ENCODE assay signal across 25 cellular contexts in the genomic region with DNA sequence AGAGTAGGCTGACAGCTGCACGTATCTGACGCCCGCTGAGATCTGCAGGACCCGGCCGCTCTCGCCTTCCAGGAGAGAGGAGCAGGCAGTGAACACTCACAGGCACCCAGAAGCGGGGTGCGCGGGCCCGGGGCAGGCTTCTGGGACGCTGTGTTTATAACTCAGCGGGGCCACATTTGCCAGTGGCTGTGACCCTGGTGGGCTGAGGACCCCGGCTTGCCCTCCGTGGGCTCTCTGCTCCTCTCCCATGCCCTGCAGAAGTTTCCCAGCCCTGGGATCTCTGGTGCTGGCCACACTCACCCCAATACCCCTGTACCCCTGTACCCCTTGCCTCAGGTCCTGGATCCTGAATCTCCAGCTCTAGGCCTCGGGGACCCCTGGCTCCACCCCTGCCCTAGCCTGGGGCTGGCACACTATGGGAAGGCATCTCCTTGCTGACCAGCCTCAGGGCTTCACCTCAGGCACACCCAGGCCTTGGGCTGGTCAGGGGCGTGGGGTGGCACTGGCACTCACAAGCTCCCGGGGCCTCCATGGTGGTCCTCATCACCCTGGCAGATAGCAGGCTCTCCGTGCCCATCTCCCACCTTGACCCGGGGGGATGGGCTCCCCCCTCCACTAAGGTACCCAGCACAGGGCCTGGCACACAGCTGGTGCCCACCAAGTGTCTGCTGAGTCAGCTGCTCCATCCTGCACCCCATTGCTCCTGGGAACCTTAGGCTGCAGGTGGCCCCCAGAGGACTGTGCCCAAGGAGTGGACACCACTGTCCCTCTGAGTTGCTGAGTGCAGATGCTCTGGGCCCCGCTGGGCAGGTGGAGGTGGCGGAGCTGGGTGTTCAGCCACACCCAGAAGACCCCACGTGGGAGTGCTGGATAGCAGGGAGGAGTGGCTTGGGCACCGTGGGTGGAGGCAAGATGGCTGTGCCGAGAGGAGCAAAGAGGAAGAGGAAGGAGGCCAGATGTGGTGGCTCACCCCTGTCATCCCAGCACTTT. TPM values are rescaled to one million over a fixed set of nuclear protein-coding genes. Genes with fewer than 3 reads are reported as not detected.
A peak's percentile ranks its signal among the peaks of the same experiment; 100 is the strongest.
DNase-seq lines count a peak whose midpoint lies in the region; ATAC-seq, FAIRE-seq and TF ChIP-seq lines count a peak whose summit lies in the region.
"Had no signal": no experiment of that assay in that cellular context is flagged by ENCODE, and none has a peak within 500 bp of the region (broad histone marks: within the 10 kb centered on the region; RNA-seq: fewer than 3 reads in every experiment).

No MANE protein-coding gene starts in this region.

- CTCF ChIA-PET in activated CD8-positive, alpha-beta memory T cell treated with anti-CD3 and anti-CD28 coated beads, Interleukin-2, amount 10 ng/mL, durations not matched to agents 7 days and 5 days (lab: Charles Lee): interaction anchor here (1.0 kb wide), 1 partner anchor 184 kb away, joined by 3 read pairs; no protein-coding TSS in a partner anchor

- no peaks in the 10 kb centered on the region for H3K27me3 Mint-ChIP-seq in activated CD8-positive, alpha-beta memory T cell treated with anti-CD3 and anti-CD28 coated beads, Interleukin-2, amount 10 ng/mL, durations not matched to agents 7 days and 5 days
- no peaks in the 10 kb centered on the region for H3K27me3 Mint-ChIP-seq in chondrocyte (ENCODE audit: low read depth)
- H3K27me3 Mint-ChIP-seq in T-helper 2 cell treated with Interferon-gamma antibody and Interleukin-4, amounts not matched to agents 5 μg/mL and 100 μg/mL, for 36 hours (ENCODE audit: low read depth): no peaks in the 10 kb centered on the region
- H3K27me3 Mint-ChIP-seq: CD8-positive, alpha-beta memory T cell had no signal

- 85 to 94% methylated on average over 24 of the region's 24 CpGs for WGBS in sigmoid colon, 2 donors

- no peaks in the 10 kb centered on the region for H3K36me3 ChIP-seq in kidney (ENCODE audit: control insufficient read depth in 1 of 2, insufficient read depth in 2 of 2, low read length in 2 of 2)
- H3K36me3 ChIP-seq in sigmoid colon: no peaks in the 10 kb centered on the region
- H3K36me3 ChIP-seq: BLaER1 had no signal

- TF ChIP-seq CTCF in chondrocyte (IDR thresholded peaks at IDR 0.05) (no peak), kidney (IDR thresholded peaks at IDR 0.05; ENCODE audit: borderline replicate concordance, extremely low read depth, insufficient read depth) (no peak), sigmoid colon (IDR thresholded peaks at IDR 0.05) (no peak)

- no peak overlapping the region for H3K4me3 ChIP-seq in kidney (ENCODE audit: low read length in 2 of 2)
- H3K4me3 ChIP-seq in sigmoid colon: no peak overlapping the region
- H3K4me3 ChIP-seq: BLaER1, GM12878, GM23338 had no signal

- DNase-seq in activated CD8-positive, alpha-beta memory T cell treated with anti-CD3 and anti-CD28 coated beads, Interleukin-2, amount 50 U/mL, for 4 hours: peak; percentile 10
- no peak for DNase-seq in activated CD8-positive, alpha-beta memory T cell treated with anti-CD3 and anti-CD28 coated beads, Interleukin-2, amount 10 ng/mL, durations not matched to agents 7 days and 5 days
- DNase-seq in chondrocyte (ENCODE audit: low spot score): peak; percentile 86
- peak; percentile 64 for DNase-seq in kidney
- DNase-seq in sigmoid colon: peak; percentile 53
- no peak for DNase-seq in anterior cingulate cortex (lab: John Stamatoyannopoulos, UW)
- no peak for DNase-seq in T-helper 2 cell treated with Interferon-gamma antibody and Interleukin-4, amounts not matched to agents 5 μg/mL and 100 μg/mL, for 36 hours (ENCODE audit: low spot score)
- no peak for DNase-seq in DMS114 treated with DMSO at 0.1 percent for 48 hours (lab: John Stamatoyannopoulos, UW; ENCODE audit: unreplicated experiment)
- DNase-seq: 8988T, DND-41, KBM-7, MV-4-11, NCI-H1417, NCI-H2029, NCI-H2171, NCI-H446, NCI-H69, RPMI8226 had no signal

- H3K4me1 ChIP-seq in kidney (ENCODE audit: control insufficient read depth in 1 of 2, insufficient read depth in 1 of 2, low read depth in 1 of 2, low read length in 2 of 2): no peaks in the 10 kb centered on the region
- peaks cover 0 to 30% (median 27%) of the 10 kb centered on the region in 4 donors for H3K4me1 ChIP-seq in sigmoid colon

- H3K27me3 ChIP-seq in sigmoid colon: no peaks in the 10 kb centered on the region
- H3K27me3 ChIP-seq: BLaER1 had no signal

- no peak for FAIRE-seq in kidney (lab: Jason Lieb, UNC)
- FAIRE-seq: D721Med, G401.6, GM12878 had no signal

- H3K27ac ChIP-seq in kidney (ENCODE audit: low read depth in 2 of 2, low read length in 2 of 2): no peak overlapping the region
- peak overlapping the region in 1 of 4 donors; percentile 84 for H3K27ac ChIP-seq in sigmoid colon
- H3K27ac ChIP-seq: BLaER1 had no signal

- no peak for TF ChIP-seq POLR2A in sigmoid colon (IDR thresholded peaks at IDR 0.05)

- H3K9me3 ChIP-seq in kidney (ENCODE audit: control insufficient read depth in 1 of 2, low read length in 2 of 2): peaks cover 0 to 1% of the 10 kb centered on the region in 2 donors
- H3K9me3 ChIP-seq in sigmoid colon: no peaks in the 10 kb centered on the region

- H3K4me3 Mint-ChIP-seq in activated CD8-positive, alpha-beta memory T cell treated with anti-CD3 and anti-CD28 coated beads, Interleukin-2, amount 10 ng/mL, durations not matched to agents 7 days and 5 days: no peak overlapping the region
- no peak overlapping the region for H3K4me3 Mint-ChIP-seq in chondrocyte (ENCODE audit: unreplicated experiment)
- no peak overlapping the region for H3K4me3 Mint-ChIP-seq in T-helper 2 cell treated with Interferon-gamma antibody and Interleukin-4, amounts not matched to agents 5 μg/mL and 100 μg/mL, for 36 hours
- H3K4me3 Mint-ChIP-seq: CD8-positive, alpha-beta memory T cell; GM23338 had no signal

- no peak for TF ChIP-seq EP300 in sigmoid colon (IDR thresholded peaks at IDR 0.05)

- H3K27ac Mint-ChIP-seq in activated CD8-positive, alpha-beta memory T cell treated with anti-CD3 and anti-CD28 coated beads, Interleukin-2, amount 10 ng/mL, durations not matched to agents 7 days and 5 days: no peak overlapping the region
- no peak overlapping the region for H3K27ac Mint-ChIP-seq in chondrocyte (ENCODE audit: unreplicated experiment)
- H3K27ac Mint-ChIP-seq in T-helper 2 cell treated with Interferon-gamma antibody and Interleukin-4, amounts not matched to agents 5 μg/mL and 100 μg/mL, for 36 hours: no peak overlapping the region
- H3K27ac Mint-ChIP-seq: GM23338 had no signal

- ATAC-seq in activated CD8-positive, alpha-beta memory T cell treated with anti-CD3 and anti-CD28 coated beads, Interleukin-2, amount 10 ng/mL, durations not matched to agents 7 days and 5 days: no peak
- ATAC-seq: GM12878, GM23338, HCT116 had no signal

- no peak overlapping the region for H3K9ac ChIP-seq in kidney (ENCODE audit: low read length in 2 of 2)
- H3K9ac ChIP-seq: BLaER1 had no signal

- H3K36me3 Mint-ChIP-seq in activated CD8-positive, alpha-beta memory T cell treated with anti-CD3 and anti-CD28 coated beads, Interleukin-2, amount 10 ng/mL, durations not matched to agents 7 days and 5 days: no peaks in the 10 kb centered on the region
- peaks cover 6% of the 10 kb centered on the region for H3K36me3 Mint-ChIP-seq in chondrocyte (ENCODE audit: low read depth)
- no peaks in the 10 kb centered on the region for H3K36me3 Mint-ChIP-seq in T-helper 2 cell treated with Interferon-gamma antibody and Interleukin-4, amounts not matched to agents 5 μg/mL and 100 μg/mL, for 36 hours (ENCODE audit: low read depth)

- intact Hi-C loops in kidney (cut with DNase I): no loop called here
- intact Hi-C loops in sigmoid colon (cut with DNase I): no loop called here

- H3K9me3 Mint-ChIP-seq in activated CD8-positive, alpha-beta memory T cell treated with anti-CD3 and anti-CD28 coated beads, Interleukin-2, amount 10 ng/mL, durations not matched to agents 7 days and 5 days (ENCODE audit: low read depth): no peaks in the 10 kb centered on the region
- H3K9me3 Mint-ChIP-seq in chondrocyte (ENCODE audit: low read depth): peaks cover 15% of the 10 kb centered on the region
- peaks cover 3% of the 10 kb centered on the region for H3K9me3 Mint-ChIP-seq in T-helper 2 cell treated with Interferon-gamma antibody and Interleukin-4, amounts not matched to agents 5 μg/mL and 100 μg/mL, for 36 hours

- no peaks in the 10 kb centered on the region for H3K4me1 Mint-ChIP-seq in activated CD8-positive, alpha-beta memory T cell treated with anti-CD3 and anti-CD28 coated beads, Interleukin-2, amount 10 ng/mL, durations not matched to agents 7 days and 5 days
- peaks cover 19% of the 10 kb centered on the region for H3K4me1 Mint-ChIP-seq in chondrocyte (ENCODE audit: low read depth)
- H3K4me1 Mint-ChIP-seq in T-helper 2 cell treated with Interferon-gamma antibody and Interleukin-4, amounts not matched to agents 5 μg/mL and 100 μg/mL, for 36 hours (ENCODE audit: low read depth): no peaks in the 10 kb centered on the region
- H3K4me1 Mint-ChIP-seq: CD8-positive, alpha-beta memory T cell; GM23338 had no signal

RNA-seq across cellular contexts. Expression of gene MORN1, which starts 32.4 kb away (rescaled TPM):
- total RNA-seq in activated CD8-positive, alpha-beta memory T cell treated with anti-CD3 and anti-CD28 coated beads, Interleukin-2, amount 10 ng/mL, durations not matched to agents 7 days and 5 days: 1 to 10 TPM; 8.0 to 8.5 TPM
- total RNA-seq in chondrocyte (6.7 to 10.0 TPM (median 8.1 TPM) in 3 replicates), kidney (24.7 TPM), sigmoid colon (1 to 10 TPM; 6.2 to 9.1 (median 6.7) TPM)
- polyA plus RNA-seq in kidney (ENCODE audit: insufficient read depth, low read depth, low replicate concordance) (9.0 TPM), sigmoid colon (1 to 10 TPM; 2.4 to 9.1 (median 2.5) TPM)

RNA-seq across cellular contexts. Expression of gene RER1, which starts 32.7 kb away (rescaled TPM):
- 100 to 1,000 TPM; 146 to 174 TPM for total RNA-seq in activated CD8-positive, alpha-beta memory T cell treated with anti-CD3 and anti-CD28 coated beads, Interleukin-2, amount 10 ng/mL, durations not matched to agents 7 days and 5 days
- total RNA-seq in chondrocyte (158 to 177 TPM (median 175 TPM) in 3 replicates), kidney (162 TPM), sigmoid colon (10 to 100 TPM; 49.0 to 56.2 (median 50.7) TPM)
- polyA plus RNA-seq in kidney (ENCODE audit: insufficient read depth, low read depth, low replicate concordance) (158 TPM), sigmoid colon (100 to 1,000 TPM in 1 of 3 donors, 10 to 100 TPM in 2; 40.8 to 113 (median 52.2) TPM)

RNA-seq across cellular contexts. Expression of gene PEX10, which starts 53.4 kb away (rescaled TPM):
- total RNA-seq in activated CD8-positive, alpha-beta memory T cell treated with anti-CD3 and anti-CD28 coated beads, Interleukin-2, amount 10 ng/mL, durations not matched to agents 7 days and 5 days: 10 to 100 TPM in 1 of 2 experiments, 1 to 10 TPM in 1; 8.7 to 12.3 TPM
- total RNA-seq in chondrocyte: 20.6 to 33.0 TPM (median 23.4 TPM) in 3 replicates
- total RNA-seq in kidney: 25.6 TPM
- polyA plus RNA-seq in kidney (ENCODE audit: insufficient read depth, low read depth, low replicate concordance): 26.8 TPM
- 10 to 100 TPM; 12.8 to 17.0 (median 15.0) TPM for total RNA-seq in sigmoid colon
- polyA plus RNA-seq in sigmoid colon: 10 to 100 TPM in 2 of 3 donors, 1 to 10 TPM in 1; 9.9 to 21.9 (median 12.6) TPM

Comparison
In these comparisons a context has a peak if more than half of its experiments do, and no peak if none do; other contexts are left out.
1. DNase-seq: peak in activated CD8-positive, alpha-beta memory T cell treated with anti-CD3 and anti-CD28 coated beads, Interleukin-2, amount 50 U/mL, for 4 hours (single experiment), chondrocyte (single experiment), kidney (single experiment) and sigmoid colon (single experiment); none in activated CD8-positive, alpha-beta memory T cell treated with anti-CD3 and anti-CD28 coated beads, Interleukin-2, amount 10 ng/mL, durations not matched to agents 7 days and 5 days (single experiment), anterior cingulate cortex (0 of 58), T-helper 2 cell treated with Interferon-gamma antibody and Interleukin-4, amounts not matched to agents 5 μg/mL and 100 μg/mL, for 36 hours (single experiment) and DMS114 treated with DMSO at 0.1 percent for 48 hours (single experiment).